ENCODE assay signal across 8 cellular contexts in genomic region chr13:24618219-24618955, GRCh38.
DNase-seq lines count a peak whose midpoint lies in the region; ATAC-seq and TF ChIP-seq lines count a peak whose summit lies in the region.

No MANE protein-coding gene starts in this region.

- H3K27me3 ChIP-seq in HL-60 (ENCODE audit: insufficient read depth, poor library complexity, severe bottlenecking) (no peaks in the 10 kb centered on the region), SK-N-SH (ENCODE audit: insufficient read depth) (no peaks in the 10 kb centered on the region)

- H3K9ac ChIP-seq in SK-N-SH: no peak overlapping the region

- no peaks in the 10 kb centered on the region for H4K20me1 ChIP-seq in SK-N-SH (ENCODE audit: insufficient read depth)

- H3K9me3 Mint-ChIP-seq in HFFc6: no peaks in the 10 kb centered on the region

- H3K79me2 ChIP-seq in SK-N-SH (ENCODE audit: insufficient read depth): no peaks in the 10 kb centered on the region

- TF ChIP-seq CTCF in HL-60 (IDR thresholded peaks at IDR 0.05; ENCODE audit: insufficient read depth, low read length) (no peak), mucosa of descending colon (IDR thresholded peaks at IDR 0.05) (no peak), SK-N-SH (IDR thresholded peaks at IDR 0.05) (no peak), HFFc6 (IDR thresholded peaks at IDR 0.05) (no peak)

- no peak for TF ChIP-seq RAD21 in SK-N-SH (IDR thresholded peaks at IDR 0.05; ENCODE audit: low read length)

- peak; percentile 11 to 33 for DNase-seq in HL-60 (ENCODE audit: low read depth in 1 of 2, low spot score in 1 of 2)
- DNase-seq in activated CD8-positive, alpha-beta memory T cell treated with anti-CD3 and anti-CD28 coated beads for 24 hours: peak; percentile 88
- peak in 2 of 3 donors; percentile 44 to 45 for DNase-seq in mucosa of descending colon
- DNase-seq in SK-N-SH: no peak
- DNase-seq in COR-L47 (lab: John Stamatoyannopoulos, UW): no peak
- no peak for DNase-seq in SK-N-DZ (ENCODE audit: low spot score)
- no peak for DNase-seq in HFFc6

- no peaks in the 10 kb centered on the region for H3K4me1 ChIP-seq in mucosa of descending colon (ENCODE audit: low read depth)
- no peaks in the 10 kb centered on the region for H3K4me1 ChIP-seq in SK-N-SH (ENCODE audit: control insufficient read depth in 1 of 2, insufficient read depth in 2 of 2, low read depth in 1 of 2, low read length in 1 of 2)

- no peaks in the 10 kb centered on the region for H3F3A ChIP-seq in SK-N-SH (replicated peaks; ENCODE audit: insufficient read depth)

- intact Hi-C loops in mucosa of descending colon (cut with DNase I, micrococcal nuclease): no loop called here

- no peak overlapping the region for H3K27ac Mint-ChIP-seq in HFFc6

- ATAC-seq in GM19452 (IDR thresholded peaks at IDR 0.05; ENCODE audit: unreplicated experiment) (peak; percentile 81), mucosa of descending colon (peak; percentile 79)

- H3K4me3 ChIP-seq in HL-60 (replicated peaks; ENCODE audit: insufficient read depth, low read length) (no peak overlapping the region), mucosa of descending colon (no peak overlapping the region), SK-N-SH (ENCODE audit: low read depth in 2 of 2, low read length in 1 of 2) (no peak overlapping the region)

- no peaks in the 10 kb centered on the region for H3K9me3 ChIP-seq in mucosa of descending colon
- H3K9me3 ChIP-seq in SK-N-SH: no peaks in the 10 kb centered on the region

- POLR2A ChIA-PET in SK-N-SH (lab: Yijun Ruan, JAX): no interaction called here

- 68% methylated on average over 12 of the region's 14 CpGs for WGBS in SK-N-SH (ENCODE audit: low lambda C conversion rate)

- TF ChIP-seq EP300 in SK-N-SH (IDR thresholded peaks at IDR 0.05; ENCODE audit: borderline replicate concordance in 1 of 2, low read depth in 1 of 2, low read length in 1 of 2): no peak

- H3K4me3 Mint-ChIP-seq in HFFc6: no peak overlapping the region

- H2AFZ ChIP-seq in SK-N-SH (ENCODE audit: low read depth): no peak overlapping the region

- no peak overlapping the region for H3K4me2 ChIP-seq in SK-N-SH

- H3K36me3 Mint-ChIP-seq in HFFc6 (ENCODE audit: low read depth): no peaks in the 10 kb centered on the region

- H3K4me1 Mint-ChIP-seq in HFFc6 (ENCODE audit: low read depth): no peaks in the 10 kb centered on the region

- peaks cover 10% of the 10 kb centered on the region for H3K27me3 Mint-ChIP-seq in HFFc6 (ENCODE audit: insufficient read depth)

- H3K27ac ChIP-seq in HL-60 (replicated peaks) (0 out of 2 replicates have a peak overlapping the region, but pooled peaks have one; percentile 18), SK-N-SH (ENCODE audit: low read depth in 2 of 2, low read length in 1 of 2) (no peak overlapping the region)

- H3K36me3 ChIP-seq in mucosa of descending colon (ENCODE audit: low read depth) (no peaks in the 10 kb centered on the region), SK-N-SH (replicated peaks in 1 of 2; ENCODE audit: control insufficient read depth in 1 of 2, insufficient read depth in 2 of 2, low read length in 1 of 2) (no peaks in the 10 kb centered on the region)

- H3K9me2 ChIP-seq in SK-N-SH: no peaks in the 10 kb centered on the region

- CTCF ChIA-PET in SK-N-SH (lab: Yijun Ruan, JAX): no interaction called here

TF ChIP-seq in SK-N-SH, 30 proteins besides CTCF, POLR2A, EP300 and RAD21:
- no peak for TF ChIP-seq RFX5 (IDR thresholded peaks at IDR 0.05; ENCODE audit: low read length)
- TF ChIP-seq FOXM1 (IDR thresholded peaks at IDR 0.05; ENCODE audit: low read depth): no peak
- TF ChIP-seq CHD2 (IDR thresholded peaks at IDR 0.05; ENCODE audit: low read length, partially characterized antibody): no peak
- TF ChIP-seq TCF12 (IDR thresholded peaks at IDR 0.05): no peak
- TF ChIP-seq, protein P1, sequence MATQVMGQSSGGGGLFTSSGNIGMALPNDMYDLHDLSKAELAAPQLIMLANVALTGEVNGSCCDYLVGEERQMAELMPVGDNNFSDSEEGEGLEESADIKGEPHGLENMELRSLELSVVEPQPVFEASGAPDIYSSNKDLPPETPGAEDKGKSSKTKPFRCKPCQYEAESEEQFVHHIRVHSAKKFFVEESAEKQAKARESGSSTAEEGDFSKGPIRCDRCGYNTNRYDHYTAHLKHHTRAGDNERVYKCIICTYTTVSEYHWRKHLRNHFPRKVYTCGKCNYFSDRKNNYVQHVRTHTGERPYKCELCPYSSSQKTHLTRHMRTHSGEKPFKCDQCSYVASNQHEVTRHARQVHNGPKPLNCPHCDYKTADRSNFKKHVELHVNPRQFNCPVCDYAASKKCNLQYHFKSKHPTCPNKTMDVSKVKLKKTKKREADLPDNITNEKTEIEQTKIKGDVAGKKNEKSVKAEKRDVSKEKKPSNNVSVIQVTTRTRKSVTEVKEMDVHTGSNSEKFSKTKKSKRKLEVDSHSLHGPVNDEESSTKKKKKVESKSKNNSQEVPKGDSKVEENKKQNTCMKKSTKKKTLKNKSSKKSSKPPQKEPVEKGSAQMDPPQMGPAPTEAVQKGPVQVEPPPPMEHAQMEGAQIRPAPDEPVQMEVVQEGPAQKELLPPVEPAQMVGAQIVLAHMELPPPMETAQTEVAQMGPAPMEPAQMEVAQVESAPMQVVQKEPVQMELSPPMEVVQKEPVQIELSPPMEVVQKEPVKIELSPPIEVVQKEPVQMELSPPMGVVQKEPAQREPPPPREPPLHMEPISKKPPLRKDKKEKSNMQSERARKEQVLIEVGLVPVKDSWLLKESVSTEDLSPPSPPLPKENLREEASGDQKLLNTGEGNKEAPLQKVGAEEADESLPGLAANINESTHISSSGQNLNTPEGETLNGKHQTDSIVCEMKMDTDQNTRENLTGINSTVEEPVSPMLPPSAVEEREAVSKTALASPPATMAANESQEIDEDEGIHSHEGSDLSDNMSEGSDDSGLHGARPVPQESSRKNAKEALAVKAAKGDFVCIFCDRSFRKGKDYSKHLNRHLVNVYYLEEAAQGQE (IDR thresholded peaks at IDR 0.05; ENCODE audit: low read depth, low read length): no peak
- no peak for TF ChIP-seq POLR2AphosphoS5 (IDR thresholded peaks at IDR 0.05; ENCODE audit: low read depth, low read length)
- no peak for TF ChIP-seq ELF1 (IDR thresholded peaks at IDR 0.05)

Comparison
In these comparisons a context has a peak if more than half of its experiments do, and no peak if none do; other contexts are left out.
1. DNase-seq: peak in HL-60 (2 of 2), activated CD8-positive, alpha-beta memory T cell treated with anti-CD3 and anti-CD28 coated beads for 24 hours (single experiment) and mucosa of descending colon (2 of 3); none in SK-N-SH (single experiment), COR-L47 (single experiment), SK-N-DZ (single experiment) and HFFc6 (single experiment).